In genomic region chr6:98836025-98836961, GRCh38 we compare ENCODE assay signal across 10 cellular contexts. TPM values are rescaled to one million over a fixed set of nuclear protein-coding genes. Genes with fewer than 3 reads are reported as not detected.
A peak's percentile ranks its signal among the peaks of the same experiment; 100 is the strongest.
DNase-seq lines count a peak whose midpoint lies in the region; ATAC-seq and TF ChIP-seq lines count a peak whose summit lies in the region.
"Had no signal": no experiment of that assay in that cellular context is flagged by ENCODE, and none has a peak within 500 bp of the region (broad histone marks: within the 10 kb centered on the region; RNA-seq: fewer than 3 reads in every experiment).

No MANE protein-coding gene starts in this region.

- TF ChIP-seq CTCF in hepatocyte (IDR thresholded peaks at IDR 0.05; ENCODE audit: poor library complexity), result no peak

- no peaks in the 10 kb centered on the region for H4K20me1 ChIP-seq in hepatocyte (ENCODE audit: insufficient read depth, poor library complexity, severe bottlenecking)

- peak overlapping the region; percentile 1 for H3K27ac Mint-ChIP-seq in activated CD4-positive, alpha-beta memory T cell treated with anti-CD3 and anti-CD28 coated beads, Interleukin-2, amount 10 ng/mL, durations not matched to agents 7 days and 5 days
- H3K27ac Mint-ChIP-seq in activated CD4-positive, alpha-beta memory T cell treated with anti-CD3 and anti-CD28 coated beads for 36 hours, result no peak overlapping the region
- no peak overlapping the region for H3K27ac Mint-ChIP-seq in stimulated activated effector memory CD8-positive, alpha-beta T cell treated with anti-CD3 and anti-CD28 coated beads, Interleukin-12 subunit alpha, Interleukin-12 subunit beta, amount 100 ng/mL, for 72 hours

- peaks cover 88% of the 10 kb centered on the region for H3K27me3 ChIP-seq in hepatocyte

- H3K4me2 ChIP-seq in hepatocyte, result peak overlapping the region; percentile 93

- no peak overlapping the region for H2AFZ ChIP-seq in hepatocyte

- CTCF ChIA-PET in activated CD4-positive, alpha-beta memory T cell treated with anti-CD3 and anti-CD28 coated beads, Interleukin-2, amount 10 ng/mL, durations not matched to agents 7 days and 5 days (lab: Charles Lee), result interaction anchor here (0.8 kb wide), 1 partner anchor 9 kb away, joined by 3 read pairs; no protein-coding TSS in a partner anchor
- CTCF ChIA-PET in activated CD4-positive, alpha-beta memory T cell treated with anti-CD3 and anti-CD28 coated beads for 36 hours (lab: Charles Lee), result interaction anchor here (1.5 kb wide), 1 partner anchor 9 kb away, joined by 5 read pairs; no protein-coding TSS in a partner anchor

- POLR2A ChIA-PET in activated CD4-positive, alpha-beta memory T cell treated with anti-CD3 and anti-CD28 coated beads, Interleukin-2, amount 10 ng/mL, durations not matched to agents 7 days and 5 days (lab: Charles Lee), result interaction anchor here (1.2 kb wide), 1 partner anchor 15 kb away, joined by 3 read pairs; no protein-coding TSS in a partner anchor
- POLR2A ChIA-PET in activated CD4-positive, alpha-beta memory T cell treated with anti-CD3 and anti-CD28 coated beads for 36 hours (lab: Charles Lee), result no interaction called here

- no peak overlapping the region for H3K4me3 ChIP-seq in hepatocyte

- peaks cover 33% of the 10 kb centered on the region for H3K4me1 Mint-ChIP-seq in activated CD4-positive, alpha-beta memory T cell treated with anti-CD3 and anti-CD28 coated beads, Interleukin-2, amount 10 ng/mL, durations not matched to agents 7 days and 5 days
- H3K4me1 Mint-ChIP-seq in activated CD4-positive, alpha-beta memory T cell treated with anti-CD3 and anti-CD28 coated beads for 36 hours (ENCODE audit: low read depth), result peaks cover 30% of the 10 kb centered on the region
- H3K4me1 Mint-ChIP-seq in stimulated activated effector memory CD8-positive, alpha-beta T cell treated with anti-CD3 and anti-CD28 coated beads, Interleukin-12 subunit alpha, Interleukin-12 subunit beta, amount 100 ng/mL, for 72 hours, result peaks cover 42% of the 10 kb centered on the region

- peaks cover 83% of the 10 kb centered on the region for H3K27me3 Mint-ChIP-seq in activated CD4-positive, alpha-beta memory T cell treated with anti-CD3 and anti-CD28 coated beads, Interleukin-2, amount 10 ng/mL, durations not matched to agents 7 days and 5 days
- H3K27me3 Mint-ChIP-seq in activated CD4-positive, alpha-beta memory T cell treated with anti-CD3 and anti-CD28 coated beads for 36 hours, result peaks cover 70% of the 10 kb centered on the region

- no peaks in the 10 kb centered on the region for H3K9me2 ChIP-seq in hepatocyte (replicated peaks; ENCODE audit: insufficient read depth)

- no peak for ATAC-seq in stimulated activated effector memory CD8-positive, alpha-beta T cell treated with anti-CD3 and anti-CD28 coated beads, Interleukin-12 subunit alpha, Interleukin-12 subunit beta, amount 100 ng/mL, for 72 hours
- no peak for ATAC-seq in HG02588 (IDR thresholded peaks at IDR 0.05; ENCODE audit: unreplicated experiment)

- intact Hi-C loops in activated CD4-positive, alpha-beta memory T cell treated with anti-CD3 and anti-CD28 coated beads for 36 hours (cut with micrococcal nuclease), result loop anchor here (10.0 kb wide), 1 partner anchor 1551 kb away; the partner anchor contains the start of gene MMS22L

- H3K9me3 ChIP-seq in hepatocyte (ENCODE audit: low read depth), result no peaks in the 10 kb centered on the region

- WGBS in hepatocyte (ENCODE audit: low lambda C conversion rate, missing lambda C conversion rate), result 3% methylated on average over 20 of the region's 23 CpGs

- no peak for DNase-seq in activated CD4-positive, alpha-beta memory T cell treated with anti-CD3 and anti-CD28 coated beads, Interleukin-2, amount 10 ng/mL, durations not matched to agents 7 days and 5 days
- no peak for DNase-seq in activated CD4-positive, alpha-beta memory T cell treated with anti-CD3 and anti-CD28 coated beads for 36 hours
- DNase-seq in NCI-H524 treated with DMSO at 0.1 percent for 48 hours (lab: John Stamatoyannopoulos, UW) (peak; percentile 33), hepatocyte (ENCODE audit: low spot score) (no peak), cortex of kidney (lab: John Stamatoyannopoulos, UW) (no peak), AML-193 (lab: John Stamatoyannopoulos, UW) (no peak)
- no peak for DNase-seq in stimulated activated effector memory CD8-positive, alpha-beta T cell treated with anti-CD3 and anti-CD28 coated beads, Interleukin-12 subunit alpha, Interleukin-12 subunit beta, amount 100 ng/mL, for 72 hours (ENCODE audit: low spot score in 2 of 2)
- DNase-seq: stimulated activated CD4-positive, alpha-beta T cell treated with anti-CD3 and anti-CD28 coated beads, Interleukin-4, amount 100 ng/mL, for 1 hour had no signal

- peaks cover 5% of the 10 kb centered on the region for H3K36me3 Mint-ChIP-seq in activated CD4-positive, alpha-beta memory T cell treated with anti-CD3 and anti-CD28 coated beads, Interleukin-2, amount 10 ng/mL, durations not matched to agents 7 days and 5 days (ENCODE audit: low read depth)
- H3K36me3 Mint-ChIP-seq in activated CD4-positive, alpha-beta memory T cell treated with anti-CD3 and anti-CD28 coated beads for 36 hours, result no peaks in the 10 kb centered on the region
- H3K36me3 Mint-ChIP-seq in stimulated activated effector memory CD8-positive, alpha-beta T cell treated with anti-CD3 and anti-CD28 coated beads, Interleukin-12 subunit alpha, Interleukin-12 subunit beta, amount 100 ng/mL, for 72 hours, result peaks cover 6% of the 10 kb centered on the region

- no peaks in the 10 kb centered on the region for H3K9me3 Mint-ChIP-seq in activated CD4-positive, alpha-beta memory T cell treated with anti-CD3 and anti-CD28 coated beads, Interleukin-2, amount 10 ng/mL, durations not matched to agents 7 days and 5 days
- H3K9me3 Mint-ChIP-seq in activated CD4-positive, alpha-beta memory T cell treated with anti-CD3 and anti-CD28 coated beads for 36 hours, result no peaks in the 10 kb centered on the region
- H3K9me3 Mint-ChIP-seq in stimulated activated effector memory CD8-positive, alpha-beta T cell treated with anti-CD3 and anti-CD28 coated beads, Interleukin-12 subunit alpha, Interleukin-12 subunit beta, amount 100 ng/mL, for 72 hours, result no peaks in the 10 kb centered on the region

- H3K4me3 Mint-ChIP-seq in activated CD4-positive, alpha-beta memory T cell treated with anti-CD3 and anti-CD28 coated beads, Interleukin-2, amount 10 ng/mL, durations not matched to agents 7 days and 5 days, result no peak overlapping the region
- H3K4me3 Mint-ChIP-seq in activated CD4-positive, alpha-beta memory T cell treated with anti-CD3 and anti-CD28 coated beads for 36 hours, result no peak overlapping the region
- H3K4me3 Mint-ChIP-seq in stimulated activated effector memory CD8-positive, alpha-beta T cell treated with anti-CD3 and anti-CD28 coated beads, Interleukin-12 subunit alpha, Interleukin-12 subunit beta, amount 100 ng/mL, for 72 hours, result peak overlapping the region; percentile 43

- no peak overlapping the region for H3K27ac ChIP-seq in hepatocyte

- H3K79me2 ChIP-seq in hepatocyte, result no peaks in the 10 kb centered on the region

- no peaks in the 10 kb centered on the region for H3K36me3 ChIP-seq in hepatocyte (replicated peaks; ENCODE audit: insufficient read depth, low read depth)

- H3K4me1 ChIP-seq in hepatocyte (ENCODE audit: insufficient read depth), result peaks cover 31% of the 10 kb centered on the region

RNA-seq across cellular contexts. Expression of gene POU3F2, which starts 1.9 kb away (rescaled TPM):
- total RNA-seq in activated CD4-positive, alpha-beta memory T cell treated with anti-CD3 and anti-CD28 coated beads, Interleukin-2, amount 10 ng/mL, durations not matched to agents 7 days and 5 days, result not detected
- not detected for total RNA-seq in activated CD4-positive, alpha-beta memory T cell treated with anti-CD3 and anti-CD28 coated beads for 36 hours
- 0.08 and 0.13 TPM in 2 replicates for total RNA-seq in hepatocyte
- polyA plus RNA-seq in hepatocyte, result not detected in 2 replicates
- total RNA-seq: kidney epithelial cell had no signal
